18 cellular contexts compared by ENCODE assay signal in genomic region chr3:65130782-65131181, GRCh38.
DNase-seq lines count a peak whose midpoint lies in the region; ATAC-seq, FAIRE-seq and TF ChIP-seq lines count a peak whose summit lies in the region.
"Had no signal": no experiment of that assay in that cellular context is flagged by ENCODE, and none has a peak within 500 bp of the region (broad histone marks: within the 10 kb centered on the region; RNA-seq: fewer than 3 reads in every experiment).

No MANE protein-coding gene starts in this region.

- no peak for FAIRE-seq in RCC 7860 (lab: Jason Lieb, UNC)
- FAIRE-seq: G401.6, GM12892, HTR-8/SVneo had no signal

- H3K4me3 ChIP-seq in epithelial cell of esophagus (ENCODE audit: low read length), result no peak overlapping the region
- H3K4me3 ChIP-seq: PC-9 had no signal

- DNase-seq in AG08396 (ENCODE audit: low spot score), result peak; percentile 5
- peak; percentile 5 for DNase-seq in RCC 7860 (ENCODE audit: low spot score)
- peak; percentile 69 for DNase-seq in epithelial cell of esophagus (ENCODE audit: low read depth)
- peak; percentile 93 for DNase-seq in kidney tubule cell (ENCODE audit: low spot score)
- no peak for DNase-seq in HuH-7.5 (ENCODE audit: low spot score)
- DNase-seq in ACHN, result no peak
- DNase-seq in NCI-H2029 treated with DMSO at 0.1 percent for 48 hours (lab: John Stamatoyannopoulos, UW), result no peak
- DNase-seq: DMS79 treated with DMSO at 0.1 percent for 48 hours, NCI-H1048, NCI-H146, NCI-H446, PC-9, Right ventricle myocardium superior had no signal

- no peak for ATAC-seq in GM19395 (IDR thresholded peaks at IDR 0.05; ENCODE audit: unreplicated experiment)
- ATAC-seq: SK-N-SH treated with all-trans-retinoic acid at 6 μM for 48 hours had no signal

- no peak for TF ChIP-seq CTCF in epithelial cell of esophagus (IDR thresholded peaks at IDR 0.05; ENCODE audit: insufficient read depth, low read depth, low read length, missing control alignments)

- in situ Hi-C loops in ACHN (cut with HindIII; ENCODE audit: low pct_ligation_motif_present, low pct_unique_long_range_greater_than_20kb, low sequenced_read_pairs), result no loop called here

Comparison
In these comparisons a context has a peak if more than half of its experiments do, and no peak if none do; other contexts are left out.
1. DNase-seq: peak in AG08396 (single experiment), RCC 7860 (single experiment), epithelial cell of esophagus (single experiment) and kidney tubule cell (single experiment); none in HuH-7.5 (single experiment), ACHN (single experiment) and NCI-H2029 treated with DMSO at 0.1 percent for 48 hours (single experiment).